In genomic region chr18:44699571-44700261, GRCh38 we compare ENCODE assay signal across 14 cellular contexts. TPM values are rescaled to one million over a fixed set of nuclear protein-coding genes. Genes with fewer than 3 reads are reported as not detected.
DNase-seq lines count a peak whose midpoint lies in the region; ATAC-seq, FAIRE-seq and TF ChIP-seq lines count a peak whose summit lies in the region.
"Had no signal": no experiment of that assay in that cellular context is flagged by ENCODE, and none has a peak within 500 bp of the region (broad histone marks: within the 10 kb centered on the region; RNA-seq: fewer than 3 reads in every experiment).

No MANE protein-coding gene starts in this region.

- H3K9ac ChIP-seq in HepG2 (ENCODE audit: insufficient read depth, low read depth, low read length) (no peak overlapping the region), MM.1S (ENCODE audit: low read length) (no peak overlapping the region)
- H3K9ac ChIP-seq: KMS-11 had no signal

- H3K4me3 ChIP-seq in right lobe of liver: no peak overlapping the region
- no peak overlapping the region for H3K4me3 ChIP-seq in HepG2 (replicated peaks in 1 of 3; ENCODE audit: insufficient read depth in 1 of 3, low read depth in 2 of 3, low read length in 3 of 3)
- no peak overlapping the region for H3K4me3 ChIP-seq in MM.1S (ENCODE audit: low read length)

- DNase-seq in right lobe of liver (no peak), HepG2 (ENCODE audit: low spot score) (no peak), left ventricle myocardium superior (no peak), sciatic nerve (ENCODE audit: low spot score) (no peak), NCI-H1930 (lab: John Stamatoyannopoulos, UW) (no peak), MM.1S (no peak)
- DNase-seq: activated naive CD8-positive, alpha-beta T cell treated with anti-CD3 and anti-CD28 coated beads, Interleukin-2, amount 50 U/mL, for 24 hours; activated T-cell treated with anti-CD3 and anti-CD28 coated beads, Interleukin-2, amount 50 U/mL, for 4 hours; GF-D8; NCI-H526 had no signal

- TF ChIP-seq EP300 in HepG2 (IDR thresholded peaks at IDR 0.05; ENCODE audit: low read depth in 2 of 2, low read length in 2 of 2): no peak
- no peak for TF ChIP-seq EP300 in HepG2 (CRISPR knock-in tag; IDR thresholded peaks at IDR 0.05; ENCODE audit: borderline replicate concordance)

- no peaks in the 10 kb centered on the region for H3K9me2 ChIP-seq in MM.1S (replicated peaks; ENCODE audit: insufficient read depth, low read length)

- TF ChIP-seq POLR2A in right lobe of liver (IDR thresholded peaks at IDR 0.05) (no peak), HepG2 (IDR thresholded peaks at IDR 0.05; ENCODE audit: insufficient read depth in 1 of 2, low read depth in 2 of 2, low read length in 2 of 2) (no peak)

- 56% methylated on average over 8 of the region's 10 CpGs for WGBS in right lobe of liver (ENCODE audit: insufficient coverage, low coverage, low lambda C conversion rate, missing lambda C conversion rate)
- WGBS in HepG2 (ENCODE audit: low lambda C conversion rate): 28% methylated on average over 10 of the region's 10 CpGs

- intact Hi-C loops in right lobe of liver (cut with DNase I): no loop called here
- intact Hi-C loops in HepG2 (cut with micrococcal nuclease; ENCODE audit: unreplicated experiment): loop anchor here (10.0 kb wide), 1 partner anchor 55 kb away; no protein-coding TSS in a partner anchor
- intact Hi-C loops in left ventricle myocardium superior (cut with micrococcal nuclease): no loop called here
- intact Hi-C loops in sciatic nerve (cut with DNase I): no loop called here

- no peak for FAIRE-seq in HepG2 (lab: Jason Lieb, UNC)
- FAIRE-seq: colon had no signal

- POLR2A ChIA-PET in HepG2 (lab: Yijun Ruan, JAX): no interaction called here

- no peaks in the 10 kb centered on the region for H3F3A ChIP-seq in MM.1S (ENCODE audit: insufficient read depth, low read length)

- CTCF ChIA-PET in HepG2 (lab: Yijun Ruan, JAX; ENCODE audit: low intra/inter-chr PET ratio, low total read pairs): no interaction called here

- H3K79me2 ChIP-seq in HepG2 (ENCODE audit: insufficient read depth, low read length) (no peaks in the 10 kb centered on the region), MM.1S (ENCODE audit: low read length) (peaks cover 95% of the 10 kb centered on the region)

- no peak for ATAC-seq in right lobe of liver
- ATAC-seq in HepG2: no peak
- peak; percentile 58 for ATAC-seq in left ventricle myocardium superior
- ATAC-seq in sciatic nerve: peak; percentile 42
- no peak for ATAC-seq in GM19455 (IDR thresholded peaks at IDR 0.05; ENCODE audit: unreplicated experiment)
- ATAC-seq in HG03196 (IDR thresholded peaks at IDR 0.05; ENCODE audit: unreplicated experiment): no peak

- H3K4me1 ChIP-seq in right lobe of liver (peaks cover 0 to 58% (median 18%) of the 10 kb centered on the region in 4 donors), HepG2 (ENCODE audit: insufficient read depth, low read length) (peaks cover 9% of the 10 kb centered on the region; the same call in 1 of the 2 replicates), MM.1S (ENCODE audit: low read length) (peaks cover 21% of the 10 kb centered on the region)

- H3K36me3 ChIP-seq in right lobe of liver (no peaks in the 10 kb centered on the region), HepG2 (replicated peaks in 1 of 2; ENCODE audit: control insufficient read depth in 1 of 2, insufficient read depth in 2 of 2, low read length in 2 of 2) (no peaks in the 10 kb centered on the region), MM.1S (replicated peaks; ENCODE audit: insufficient read depth, low read length) (peaks cover 12% of the 10 kb centered on the region)

- H2AFZ ChIP-seq in HepG2 (ENCODE audit: low read length) (no peak overlapping the region), MM.1S (ENCODE audit: low read length) (no peak overlapping the region)

- in situ Hi-C loops in HepG2 (cut with HindIII; ENCODE audit: extremely low pct_ligation_motif_present, low pct_unique_long_range_greater_than_20kb): loop anchor here (25.0 kb wide), 2 partner anchors 88 to 513 kb away; no protein-coding TSS in a partner anchor

- H3K27ac ChIP-seq in right lobe of liver: peak overlapping the region in 2 of 3 donors; percentile 19 to 80
- no peak overlapping the region for H3K27ac ChIP-seq in HepG2 (ENCODE audit: extremely low read length, insufficient read depth, low read length)
- no peak overlapping the region for H3K27ac ChIP-seq in MM.1S (ENCODE audit: low read length)
- H3K27ac ChIP-seq: KMS-11 had no signal

- TF ChIP-seq CTCF in right lobe of liver (IDR thresholded peaks at IDR 0.05) (no peak), HepG2 (CRISPR knock-in tag; IDR thresholded peaks at IDR 0.05) (no peak), MM.1S (IDR thresholded peaks at IDR 0.05; ENCODE audit: low read length) (no peak)

- H3K4me2 ChIP-seq in HepG2 (ENCODE audit: low read depth, low read length) (no peak overlapping the region), MM.1S (ENCODE audit: low read depth, low read length) (no peak overlapping the region)
- H3K4me2 ChIP-seq: KMS-11 had no signal

- H4K20me1 ChIP-seq in HepG2 (ENCODE audit: insufficient read depth, low read length) (no peaks in the 10 kb centered on the region), MM.1S (ENCODE audit: insufficient read depth, low read length) (no peaks in the 10 kb centered on the region)

- no peaks in the 10 kb centered on the region for H3K27me3 ChIP-seq in right lobe of liver
- 0 out of 5 replicates have a peak, but pooled peaks cover 0 to 2% of the 10 kb centered on the region in 2 experiments for H3K27me3 ChIP-seq in HepG2 (ENCODE audit: control insufficient read depth in 1 of 2, insufficient read depth in 2 of 2, low read length in 2 of 2)
- no peaks in the 10 kb centered on the region for H3K27me3 ChIP-seq in MM.1S (replicated peaks; ENCODE audit: insufficient read depth, low read length)

- no peaks in the 10 kb centered on the region for H3K9me3 ChIP-seq in right lobe of liver
- no peaks in the 10 kb centered on the region for H3K9me3 ChIP-seq in HepG2 (ENCODE audit: low read length)
- no peaks in the 10 kb centered on the region for H3K9me3 ChIP-seq in MM.1S (replicated peaks; ENCODE audit: insufficient read depth, low read length)

- no peak for TF ChIP-seq RAD21 in HepG2 (CRISPR knock-in tag; IDR thresholded peaks at IDR 0.05)

- BruUV-seq in HepG2 (replicated peaks; lab: Mats Ljungman, UMichigan): no TSS peak

TF ChIP-seq in HepG2, 621 proteins besides CTCF, POLR2A, EP300 and RAD21:
- TF ChIP-seq FOXA3 (CRISPR knock-in tag; IDR thresholded peaks at IDR 0.05) (no peak), SRY (CRISPR knock-in tag; IDR thresholded peaks at IDR 0.05) (no peak), SIX4 (CRISPR knock-in tag; IDR thresholded peaks at IDR 0.05) (no peak)
- TF ChIP-seq, protein P1, sequence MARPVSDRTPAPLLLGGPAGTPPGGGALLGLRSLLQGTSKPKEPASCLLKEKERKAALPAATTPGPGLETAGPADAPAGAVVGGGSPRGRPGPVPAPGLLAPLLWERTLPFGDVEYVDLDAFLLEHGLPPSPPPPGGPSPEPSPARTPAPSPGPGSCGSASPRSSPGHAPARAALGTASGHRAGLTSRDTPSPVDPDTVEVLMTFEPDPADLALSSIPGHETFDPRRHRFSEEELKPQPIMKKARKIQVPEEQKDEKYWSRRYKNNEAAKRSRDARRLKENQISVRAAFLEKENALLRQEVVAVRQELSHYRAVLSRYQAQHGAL (CRISPR knock-in tag; IDR thresholded peaks at IDR 0.05; ENCODE audit: not compliant biosample characterization): no peak
- TF ChIP-seq, protein P2, sequence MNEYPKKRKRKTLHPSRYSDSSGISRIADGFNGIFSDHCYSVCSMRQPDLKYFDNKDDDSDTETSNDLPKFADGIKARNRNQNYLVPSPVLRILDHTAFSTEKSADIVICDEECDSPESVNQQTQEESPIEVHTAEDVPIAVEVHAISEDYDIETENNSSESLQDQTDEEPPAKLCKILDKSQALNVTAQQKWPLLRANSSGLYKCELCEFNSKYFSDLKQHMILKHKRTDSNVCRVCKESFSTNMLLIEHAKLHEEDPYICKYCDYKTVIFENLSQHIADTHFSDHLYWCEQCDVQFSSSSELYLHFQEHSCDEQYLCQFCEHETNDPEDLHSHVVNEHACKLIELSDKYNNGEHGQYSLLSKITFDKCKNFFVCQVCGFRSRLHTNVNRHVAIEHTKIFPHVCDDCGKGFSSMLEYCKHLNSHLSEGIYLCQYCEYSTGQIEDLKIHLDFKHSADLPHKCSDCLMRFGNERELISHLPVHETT (CRISPR knock-in tag; conservative IDR thresholded peaks at IDR 0.05): no peak

RNA-seq across cellular contexts. Expression of gene SETBP1, which starts 19.0 kb away (rescaled TPM):
- total RNA-seq in right lobe of liver (10 to 100 TPM; 14.3 to 29.1 (median 16.6) TPM), HepG2 (2016; rRNA removed; fragmentation: Illumina TruSeq; extraction: Trizol) (0.18 and 0.20 TPM in 2 replicates), left ventricle myocardium superior (6.7 TPM), sciatic nerve (44.5 TPM)
- 2.5 and 2.7 TPM in 2 replicates for total RNA-seq in HepG2 (2016; cell fraction: cytosol; rRNA removed; fragmentation: Illumina TruSeq; extraction: Trizol; ENCODE audit: low read depth)
- total RNA-seq in HepG2 (2016; cell fraction: insoluble cytoplasmic fraction; rRNA removed; fragmentation: Illumina TruSeq; extraction: Trizol): 0.15 and 0.16 TPM in 2 replicates
- total RNA-seq in HepG2 (2016; cell fraction: membrane; rRNA removed; fragmentation: Illumina TruSeq; extraction: Trizol): 0.31 and 0.62 TPM in 2 replicates
- 1.1 and 1.3 TPM in 2 replicates for total RNA-seq in HepG2 (2016; cell fraction: nucleus; rRNA removed; fragmentation: Illumina TruSeq; extraction: Trizol)
- 0.65 and 0.73 TPM in 2 replicates for polyA plus RNA-seq in HepG2 (2011; rRNA removed)
- 0.20 and 0.42 TPM in 2 replicates for polyA plus RNA-seq in HepG2 (2011; cell fraction: cytosol; rRNA removed)
- 1.8 TPM in 2 replicates for polyA plus RNA-seq in HepG2 (2011; cell fraction: nucleus; rRNA removed)
- polyA plus RNA-seq in HepG2 (2012): 0.93 and 2.0 TPM in 2 replicates
- polyA plus RNA-seq in HepG2 (2016; cell fraction: cytosol; fragmentation: Illumina TruSeq; extraction: Trizol; ENCODE audit: low read depth): not detected in 2 replicates
- 0.05 and 0.09 TPM in 2 replicates for polyA plus RNA-seq in HepG2 (2016; cell fraction: insoluble cytoplasmic fraction; fragmentation: Illumina TruSeq; extraction: Trizol; ENCODE audit: low read depth)
- polyA plus RNA-seq in HepG2 (2016; cell fraction: membrane; fragmentation: Illumina TruSeq; extraction: Trizol; ENCODE audit: low read depth): 0.08 TPM in 1 of 2 replicates, not detected in the other
- polyA plus RNA-seq in HepG2 (2016; cell fraction: nucleus; fragmentation: Illumina TruSeq; extraction: Trizol; ENCODE audit: insufficient read depth, low read depth): 0.08 and 0.32 TPM in 2 replicates
- 2.0 and 2.9 TPM in 2 replicates for polyA minus RNA-seq in HepG2 (2011; rRNA and poly(A)+ RNA removed; ENCODE audit: low replicate concordance)
- polyA minus RNA-seq in HepG2 (2011; cell fraction: cytosol; rRNA and poly(A)+ RNA removed): 0.26 and 1.1 TPM in 2 replicates
- polyA minus RNA-seq in HepG2 (2011; cell fraction: nucleus; rRNA and poly(A)+ RNA removed): 6.8 and 10.6 TPM in 2 replicates

Comparison
In these comparisons a context has a peak if more than half of its experiments do, and no peak if none do; other contexts are left out.
1. H3K27ac ChIP-seq: peak in right lobe of liver (2 of 3); none in HepG2 (single experiment) and MM.1S (single experiment).
2. ATAC-seq: peak in left ventricle myocardium superior (single experiment) and sciatic nerve (single experiment); none in right lobe of liver (0 of 4), HepG2 (single experiment), GM19455 (single experiment) and HG03196 (single experiment).